In genomic region chr6:144372116-144372515, GRCh38 we compare ENCODE assay signal across 1 cellular context.
TF ChIP-seq lines count a peak whose summit lies in the region.

No MANE protein-coding gene starts in this region.

TF ChIP-seq in GM23338, 12 proteins besides CTCF, POLR2A, EP300 and RAD21 (continued from another document):
- TF ChIP-seq ETS1 (IDR thresholded peaks at IDR 0.05): no peak
- TF ChIP-seq ZNF462 (CRISPR knock-in tag; IDR thresholded peaks at IDR 0.05): no peak
- no peak for TF ChIP-seq ZNF114 (CRISPR knock-in tag; IDR thresholded peaks at IDR 0.05)
- TF ChIP-seq EZH2 (IDR thresholded peaks at IDR 0.05; ENCODE audit: low read depth, unreplicated experiment): no peak
- TF ChIP-seq REST (IDR thresholded peaks at IDR 0.05; ENCODE audit: unreplicated experiment): no peak
- TF ChIP-seq POLR2AphosphoS5 (IDR thresholded peaks at IDR 0.05; ENCODE audit: low read depth): no peak
- no peak for TF ChIP-seq ZNF331 (CRISPR knock-in tag; IDR thresholded peaks at IDR 0.05; ENCODE audit: low read depth)
